Comparison of ENCODE assay signal across 8 cellular contexts in the genomic region with DNA sequence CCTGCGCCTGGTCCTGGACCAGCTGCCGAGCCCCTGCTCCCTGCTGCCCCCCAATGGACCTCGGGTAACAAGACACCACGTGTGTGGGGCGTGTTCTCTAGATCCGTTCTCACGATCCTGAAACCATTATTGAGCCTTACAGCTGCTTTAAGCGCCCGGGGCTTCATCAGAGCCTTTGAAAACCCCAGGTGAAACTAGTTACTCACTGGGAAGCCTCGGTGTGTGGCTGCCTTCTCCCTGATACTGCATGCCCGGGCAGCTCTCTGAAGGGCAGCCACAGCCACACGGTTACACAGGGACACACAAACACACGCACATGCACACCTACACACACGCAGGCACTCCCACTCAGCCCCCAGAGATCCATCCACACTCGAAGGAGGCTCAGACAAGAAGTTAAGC. TPM values are rescaled to one million over a fixed set of nuclear protein-coding genes. Genes with fewer than 3 reads are reported as not detected.
DNase-seq lines count a peak whose midpoint lies in the region; TF ChIP-seq lines count a peak whose summit lies in the region.

No MANE protein-coding gene starts in this region.

- no peak overlapping the region for H3K4me3 ChIP-seq in Caco-2 (ENCODE audit: low read depth, low read length)
- H3K4me3 ChIP-seq in esophagus squamous epithelium, result no peak overlapping the region

- no peaks in the 10 kb centered on the region for H3K9me3 ChIP-seq in Caco-2
- H3K9me3 ChIP-seq in esophagus squamous epithelium, result no peaks in the 10 kb centered on the region

- CTCF ChIA-PET in Caco-2 (lab: Charles Lee), result interaction anchor here (0.7 to 1.7 kb wide), 5 partner anchors 9 to 169 kb away, joined by 3 to 8 read pairs (median 4); partner anchors contain the start of gene ACOT7

- H3K36me3 ChIP-seq in Caco-2 (ENCODE audit: control insufficient read depth, insufficient read depth, low read length), result no peaks in the 10 kb centered on the region
- H3K36me3 ChIP-seq in esophagus squamous epithelium, result no peaks in the 10 kb centered on the region

- POLR2A ChIA-PET in Caco-2 (lab: Charles Lee), result no interaction called here

- peak overlapping the region; percentile 91 for H3K27ac ChIP-seq in VCaP
- H3K27ac ChIP-seq in esophagus squamous epithelium, result peak overlapping the region; percentile 79 to 89 (median 81)

- H3K4me1 Mint-ChIP-seq in Caco-2 (ENCODE audit: low read depth, unreplicated experiment), result peaks cover 12% of the 10 kb centered on the region
- peaks cover 4% of the 10 kb centered on the region for H3K4me1 Mint-ChIP-seq in progenitor cell of endocrine pancreas (ENCODE audit: low read depth)

- H3K27me3 Mint-ChIP-seq in Caco-2 (ENCODE audit: insufficient read depth, unreplicated experiment) (no peaks in the 10 kb centered on the region), progenitor cell of endocrine pancreas (peaks cover 61% of the 10 kb centered on the region)

- H3K4me1 ChIP-seq in Caco-2 (peaks cover 20% of the 10 kb centered on the region), esophagus squamous epithelium (peaks cover 12 to 74% (median 29%) of the 10 kb centered on the region in 3 donors)

- peaks cover 2% of the 10 kb centered on the region; the same call in 1 of the 2 replicates for H3K27me3 ChIP-seq in Caco-2 (replicated peaks; ENCODE audit: control insufficient read depth, insufficient read depth, low read length)
- H3K27me3 ChIP-seq in esophagus squamous epithelium, result peaks cover 0 to 89% (median 4%) of the 10 kb centered on the region in 4 donors

- TF ChIP-seq POLR2A in esophagus squamous epithelium (IDR thresholded peaks at IDR 0.05), result no peak

- WGBS in esophagus squamous epithelium, 2 donors, result 6% methylated on average over 10 of the region's 15 CpGs; no CpG with 5 or more reads in 1 of the 2 donors

- H3K27ac Mint-ChIP-seq in Caco-2 (ENCODE audit: unreplicated experiment) (no peak overlapping the region), progenitor cell of endocrine pancreas (no peak overlapping the region)

- H3K9me3 Mint-ChIP-seq in Caco-2 (ENCODE audit: unreplicated experiment) (no peaks in the 10 kb centered on the region), progenitor cell of endocrine pancreas (ENCODE audit: low read depth) (no peaks in the 10 kb centered on the region)

- intact Hi-C loops in Caco-2 (cut with micrococcal nuclease; ENCODE audit: unreplicated experiment), result no loop called here
- intact Hi-C loops in esophagus squamous epithelium (cut with DNase I), result no loop called here

- no TSS peak for BruUV-seq in Caco-2 (replicated peaks; lab: Mats Ljungman, UMichigan)

- H3K36me3 Mint-ChIP-seq in Caco-2 (ENCODE audit: insufficient read depth, unreplicated experiment) (no peaks in the 10 kb centered on the region), progenitor cell of endocrine pancreas (ENCODE audit: insufficient read depth) (no peaks in the 10 kb centered on the region)

- TF ChIP-seq CTCF in Caco-2 (IDR thresholded peaks at IDR 0.05; ENCODE audit: insufficient read depth in 1 of 2, low read depth in 1 of 2, low read length in 1 of 2, severe bottlenecking in 1 of 2, unreplicated experiment in 1 of 2) (peak; percentile 46 to 52), VCaP (conservative IDR thresholded peaks at IDR 0.05) (peak; percentile 55), esophagus squamous epithelium (IDR thresholded peaks at IDR 0.05) (peak in 2 of 6 experiments; percentile 34 to 46), progenitor cell of endocrine pancreas (IDR thresholded peaks at IDR 0.05; ENCODE audit: unreplicated experiment) (peak; percentile 61)

- DNase-seq in Caco-2 (peak; percentile 42 to 58), GM19240 (ENCODE audit: insufficient read length, low spot score) (peak; percentile 69), HuH-7.5 (ENCODE audit: low spot score) (peak; percentile 70), esophagus squamous epithelium (lab: John Stamatoyannopoulos, UW) (no peak), progenitor cell of endocrine pancreas (ENCODE audit: low spot score, unreplicated experiment) (no peak), A172 (ENCODE audit: low spot score) (no peak), NOMO-1 treated with dmso at 0.1 percent for 144 hours (lab: John Stamatoyannopoulos, UW; ENCODE audit: unreplicated experiment) (no peak)

- H3K4me3 Mint-ChIP-seq in Caco-2 (ENCODE audit: unreplicated experiment) (peak overlapping the region; percentile 33), progenitor cell of endocrine pancreas (ENCODE audit: low read depth) (no peak overlapping the region)

RNA-seq across cellular contexts. Expression of gene HES2, which starts 5.3 kb away (rescaled TPM):
- 0.37 and 0.91 TPM in 2 replicates for total RNA-seq in Caco-2 (2022)
- total RNA-seq in esophagus squamous epithelium, result 10 to 100 TPM; 40.5 to 51.9 (median 50.2) TPM
- total RNA-seq in progenitor cell of endocrine pancreas, result 0.07 and 0.12 TPM in 2 replicates
- total RNA-seq in A172 (2014; rRNA removed; shearing (Covaris generic)), result 2.0 and 3.9 TPM in 2 replicates

RNA-seq across cellular contexts. Expression of gene ESPN, which starts 10.1 kb away (rescaled TPM):
- total RNA-seq in Caco-2 (2022), result 14.9 and 16.3 TPM in 2 replicates
- 10 to 100 TPM; 14.5 to 22.2 (median 18.6) TPM for total RNA-seq in esophagus squamous epithelium
- total RNA-seq in progenitor cell of endocrine pancreas, result 49.5 and 54.0 TPM in 2 replicates
- total RNA-seq in A172 (2014; rRNA removed; shearing (Covaris generic)), result 4.0 TPM in 1 of 2 replicates, not detected in the other

RNA-seq across cellular contexts. Expression of gene ACOT7, which starts 20.9 kb away (rescaled TPM):
- total RNA-seq in Caco-2 (2022) (179 and 221 TPM in 2 replicates), esophagus squamous epithelium (10 to 100 TPM; 23.5 to 50.7 (median 39.0) TPM), progenitor cell of endocrine pancreas (30.2 and 30.3 TPM in 2 replicates)
- total RNA-seq in A172 (2014; rRNA removed; shearing (Covaris generic)), result 44.2 and 55.3 TPM in 2 replicates

RNA-seq across cellular contexts. Expression of gene TNFRSF25, which starts 51.5 kb away (rescaled TPM):
- total RNA-seq in Caco-2 (2022), result 15.0 and 16.3 TPM in 2 replicates
- total RNA-seq in esophagus squamous epithelium, result 10 to 100 TPM; 22.1 to 47.3 (median 34.3) TPM
- 68.3 and 68.9 TPM in 2 replicates for total RNA-seq in progenitor cell of endocrine pancreas
- total RNA-seq in A172 (2014; rRNA removed; shearing (Covaris generic)), result 5.1 and 6.2 TPM in 2 replicates

Comparison
In these comparisons a context has a peak if more than half of its experiments do, and no peak if none do; other contexts are left out.
1. DNase-seq: peak in Caco-2 (2 of 2), GM19240 (single experiment) and HuH-7.5 (single experiment); none in esophagus squamous epithelium (single experiment), progenitor cell of endocrine pancreas (single experiment), A172 (single experiment) and NOMO-1 treated with dmso at 0.1 percent for 144 hours (single experiment).